ENCODE assay signal across 1 cellular context in genomic region chr22:43310311-43310710, GRCh38.
TF ChIP-seq lines count a peak whose summit lies in the region.

No MANE protein-coding gene starts in this region.

TF ChIP-seq in GM23338, 12 proteins besides CTCF, POLR2A, EP300 and RAD21 (continued from another document):
- TF ChIP-seq, protein P1, sequence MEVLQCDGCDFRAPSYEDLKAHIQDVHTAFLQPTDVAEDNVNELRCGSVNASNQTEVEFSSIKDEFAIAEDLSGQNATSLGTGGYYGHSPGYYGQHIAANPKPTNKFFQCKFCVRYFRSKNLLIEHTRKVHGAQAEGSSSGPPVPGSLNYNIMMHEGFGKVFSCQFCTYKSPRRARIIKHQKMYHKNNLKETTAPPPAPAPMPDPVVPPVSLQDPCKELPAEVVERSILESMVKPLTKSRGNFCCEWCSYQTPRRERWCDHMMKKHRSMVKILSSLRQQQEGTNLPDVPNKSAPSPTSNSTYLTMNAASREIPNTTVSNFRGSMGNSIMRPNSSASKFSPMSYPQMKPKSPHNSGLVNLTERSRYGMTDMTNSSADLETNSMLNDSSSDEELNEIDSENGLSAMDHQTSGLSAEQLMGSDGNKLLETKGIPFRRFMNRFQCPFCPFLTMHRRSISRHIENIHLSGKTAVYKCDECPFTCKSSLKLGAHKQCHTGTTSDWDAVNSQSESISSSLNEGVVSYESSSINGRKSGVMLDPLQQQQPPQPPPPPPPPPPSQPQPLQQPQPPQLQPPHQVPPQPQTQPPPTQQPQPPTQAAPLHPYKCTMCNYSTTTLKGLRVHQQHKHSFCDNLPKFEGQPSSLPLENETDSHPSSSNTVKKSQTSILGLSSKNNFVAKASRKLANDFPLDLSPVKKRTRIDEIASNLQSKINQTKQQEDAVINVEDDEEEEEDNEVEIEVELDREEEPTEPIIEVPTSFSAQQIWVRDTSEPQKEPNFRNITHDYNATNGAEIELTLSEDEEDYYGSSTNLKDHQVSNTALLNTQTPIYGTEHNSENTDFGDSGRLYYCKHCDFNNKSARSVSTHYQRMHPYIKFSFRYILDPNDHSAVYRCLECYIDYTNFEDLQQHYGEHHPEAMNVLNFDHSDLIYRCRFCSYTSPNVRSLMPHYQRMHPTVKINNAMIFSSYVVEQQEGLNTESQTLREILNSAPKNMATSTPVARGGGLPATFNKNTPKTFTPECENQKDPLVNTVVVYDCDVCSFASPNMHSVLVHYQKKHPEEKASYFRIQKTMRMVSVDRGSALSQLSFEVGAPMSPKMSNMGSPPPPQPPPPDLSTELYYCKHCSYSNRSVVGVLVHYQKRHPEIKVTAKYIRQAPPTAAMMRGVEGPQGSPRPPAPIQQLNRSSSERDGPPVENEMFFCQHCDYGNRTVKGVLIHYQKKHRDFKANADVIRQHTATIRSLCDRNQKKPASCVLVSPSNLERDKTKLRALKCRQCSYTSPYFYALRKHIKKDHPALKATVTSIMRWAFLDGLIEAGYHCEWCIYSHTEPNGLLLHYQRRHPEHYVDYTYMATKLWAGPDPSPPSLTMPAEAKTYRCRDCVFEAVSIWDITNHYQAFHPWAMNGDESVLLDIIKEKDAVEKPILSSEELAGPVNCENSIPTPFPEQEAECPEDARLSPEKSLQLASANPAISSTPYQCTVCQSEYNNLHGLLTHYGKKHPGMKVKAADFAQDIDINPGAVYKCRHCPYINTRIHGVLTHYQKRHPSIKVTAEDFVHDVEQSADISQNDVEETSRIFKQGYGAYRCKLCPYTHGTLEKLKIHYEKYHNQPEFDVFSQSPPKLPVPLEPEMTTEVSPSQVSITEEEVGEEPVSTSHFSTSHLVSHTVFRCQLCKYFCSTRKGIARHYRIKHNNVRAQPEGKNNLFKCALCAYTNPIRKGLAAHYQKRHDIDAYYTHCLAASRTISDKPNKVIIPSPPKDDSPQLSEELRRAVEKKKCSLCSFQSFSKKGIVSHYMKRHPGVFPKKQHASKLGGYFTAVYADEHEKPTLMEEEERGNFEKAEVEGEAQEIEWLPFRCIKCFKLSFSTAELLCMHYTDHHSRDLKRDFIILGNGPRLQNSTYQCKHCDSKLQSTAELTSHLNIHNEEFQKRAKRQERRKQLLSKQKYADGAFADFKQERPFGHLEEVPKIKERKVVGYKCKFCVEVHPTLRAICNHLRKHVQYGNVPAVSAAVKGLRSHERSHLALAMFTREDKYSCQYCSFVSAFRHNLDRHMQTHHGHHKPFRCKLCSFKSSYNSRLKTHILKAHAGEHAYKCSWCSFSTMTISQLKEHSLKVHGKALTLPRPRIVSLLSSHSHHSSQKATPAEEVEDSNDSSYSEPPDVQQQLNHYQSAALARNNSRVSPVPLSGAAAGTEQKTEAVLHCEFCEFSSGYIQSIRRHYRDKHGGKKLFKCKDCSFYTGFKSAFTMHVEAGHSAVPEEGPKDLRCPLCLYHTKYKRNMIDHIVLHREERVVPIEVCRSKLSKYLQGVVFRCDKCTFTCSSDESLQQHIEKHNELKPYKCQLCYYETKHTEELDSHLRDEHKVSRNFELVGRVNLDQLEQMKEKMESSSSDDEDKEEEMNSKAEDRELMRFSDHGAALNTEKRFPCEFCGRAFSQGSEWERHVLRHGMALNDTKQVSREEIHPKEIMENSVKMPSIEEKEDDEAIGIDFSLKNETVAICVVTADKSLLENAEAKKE (CRISPR knock-in tag; IDR thresholded peaks at IDR 0.05), result no peak
- TF ChIP-seq EZH2phosphoT487 (IDR thresholded peaks at IDR 0.05; ENCODE audit: unreplicated experiment), result no peak
- no peak for TF ChIP-seq STAT1 (IDR thresholded peaks at IDR 0.05; ENCODE audit: unreplicated experiment)
- no peak for TF ChIP-seq EZH2 (IDR thresholded peaks at IDR 0.05; ENCODE audit: low read depth, unreplicated experiment)
- no peak for TF ChIP-seq CREB1 (CRISPR knock-in tag; IDR thresholded peaks at IDR 0.05; ENCODE audit: low read depth)
- no peak for TF ChIP-seq POLR2AphosphoS5 (IDR thresholded peaks at IDR 0.05; ENCODE audit: low read depth)
- TF ChIP-seq ZNF114 (CRISPR knock-in tag; IDR thresholded peaks at IDR 0.05), result no peak
